ENCODE assay signal across 8 cellular contexts in the genomic region with DNA sequence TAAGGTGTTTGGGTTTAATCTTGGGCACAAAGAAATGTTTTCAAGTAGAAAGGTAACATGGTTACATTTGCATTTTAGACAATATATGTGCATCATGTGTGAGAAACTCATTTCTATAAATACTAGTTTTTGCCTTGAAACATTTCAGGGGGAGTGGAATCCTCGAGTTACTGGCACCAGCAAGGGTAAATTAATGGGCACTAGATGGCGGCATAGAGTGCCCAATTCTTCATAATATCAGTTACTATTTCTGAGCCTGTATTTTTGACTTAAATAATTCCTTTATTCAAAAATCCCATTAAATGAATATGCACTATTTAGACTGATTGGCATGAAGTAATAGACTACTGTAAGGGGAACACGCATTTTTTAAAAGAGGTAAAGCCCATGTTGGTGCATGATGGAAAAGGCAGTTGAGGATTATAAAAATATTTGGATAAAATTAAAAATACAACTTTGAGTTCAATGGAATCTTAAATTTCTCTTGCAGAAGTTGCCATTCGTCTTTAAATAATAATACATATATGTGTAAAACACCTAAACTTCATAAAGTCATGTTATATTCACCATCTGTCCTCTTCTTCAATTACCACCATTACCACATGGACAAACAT.
DNase-seq lines count a peak whose midpoint lies in the region; ATAC-seq and TF ChIP-seq lines count a peak whose summit lies in the region.

No MANE protein-coding gene starts in this region.

- peak; percentile 37 to 54 for TF ChIP-seq CTCF in tibial artery (IDR thresholded peaks at IDR 0.05)

- no peaks in the 10 kb centered on the region for H3K36me3 Mint-ChIP-seq in central memory CD8-positive, alpha-beta T cell (ENCODE audit: insufficient read depth)

- no peak overlapping the region for H3K4me3 ChIP-seq in tibial artery

- H3K27ac ChIP-seq in tibial artery, result no peak overlapping the region

- no peak overlapping the region for H3K4me3 Mint-ChIP-seq in central memory CD8-positive, alpha-beta T cell

- intact Hi-C loops in tibial artery (cut with DNase I; ENCODE audit: low total_unique reads), result no loop called here

- no peaks in the 10 kb centered on the region for H3K36me3 ChIP-seq in tibial artery

- no peaks in the 10 kb centered on the region for H3K9me3 Mint-ChIP-seq in central memory CD8-positive, alpha-beta T cell

- peak; percentile 1 to 31 for DNase-seq in activated CD4-positive, alpha-beta T cell treated with anti-CD3 and anti-CD28 coated beads for 24 hours (ENCODE audit: low read depth in 2 of 2)
- DNase-seq in activated CD4-positive, alpha-beta T cell treated with anti-CD3 and anti-CD28 coated beads for 1 hour, result no peak
- peak; percentile 6 for DNase-seq in HK-2 (ENCODE audit: unreplicated experiment)
- DNase-seq in SK-MEL-5 (ENCODE audit: low read depth, low spot score), result peak; percentile 61
- peak; percentile 10 to 18 for DNase-seq in central memory CD8-positive, alpha-beta T cell (ENCODE audit: low spot score in 2 of 2)
- peak; percentile 48 for DNase-seq in medulla oblongata (ENCODE audit: extremely low spot score)
- DNase-seq in tibial artery, result peak in 1 of 2 donors; percentile 31
- DNase-seq in GM19238 (ENCODE audit: insufficient read length, low spot score), result no peak

- no peaks in the 10 kb centered on the region for H3K27me3 Mint-ChIP-seq in central memory CD8-positive, alpha-beta T cell

- peak; percentile 52 for ATAC-seq in central memory CD8-positive, alpha-beta T cell (replicated peaks; ENCODE audit: extremely low read depth, poor library complexity, severe bottlenecking)

- no peaks in the 10 kb centered on the region for H3K9me3 ChIP-seq in tibial artery

- H3K27ac Mint-ChIP-seq in central memory CD8-positive, alpha-beta T cell (ENCODE audit: low read depth), result no peak overlapping the region

- peaks cover 0 to 22% (median 5%) of the 10 kb centered on the region in 4 donors for H3K4me1 ChIP-seq in tibial artery

- peaks cover 14% of the 10 kb centered on the region for H3K4me1 Mint-ChIP-seq in central memory CD8-positive, alpha-beta T cell

- no peaks in the 10 kb centered on the region for H3K27me3 ChIP-seq in tibial artery

- in situ Hi-C loops in SK-MEL-5 (cut with HindIII; ENCODE audit: low pct_unique_long_range_greater_than_20kb, low sequenced_read_pairs), result no loop called here

Comparison
In these comparisons a context has a peak if more than half of its experiments do, and no peak if none do; other contexts are left out.
1. DNase-seq: peak in activated CD4-positive, alpha-beta T cell treated with anti-CD3 and anti-CD28 coated beads for 24 hours (2 of 2), HK-2 (single experiment), SK-MEL-5 (single experiment), central memory CD8-positive, alpha-beta T cell (2 of 2) and medulla oblongata (single experiment); none in activated CD4-positive, alpha-beta T cell treated with anti-CD3 and anti-CD28 coated beads for 1 hour (single experiment) and GM19238 (single experiment).